11 cellular contexts compared by ENCODE assay signal in the genomic region with DNA sequence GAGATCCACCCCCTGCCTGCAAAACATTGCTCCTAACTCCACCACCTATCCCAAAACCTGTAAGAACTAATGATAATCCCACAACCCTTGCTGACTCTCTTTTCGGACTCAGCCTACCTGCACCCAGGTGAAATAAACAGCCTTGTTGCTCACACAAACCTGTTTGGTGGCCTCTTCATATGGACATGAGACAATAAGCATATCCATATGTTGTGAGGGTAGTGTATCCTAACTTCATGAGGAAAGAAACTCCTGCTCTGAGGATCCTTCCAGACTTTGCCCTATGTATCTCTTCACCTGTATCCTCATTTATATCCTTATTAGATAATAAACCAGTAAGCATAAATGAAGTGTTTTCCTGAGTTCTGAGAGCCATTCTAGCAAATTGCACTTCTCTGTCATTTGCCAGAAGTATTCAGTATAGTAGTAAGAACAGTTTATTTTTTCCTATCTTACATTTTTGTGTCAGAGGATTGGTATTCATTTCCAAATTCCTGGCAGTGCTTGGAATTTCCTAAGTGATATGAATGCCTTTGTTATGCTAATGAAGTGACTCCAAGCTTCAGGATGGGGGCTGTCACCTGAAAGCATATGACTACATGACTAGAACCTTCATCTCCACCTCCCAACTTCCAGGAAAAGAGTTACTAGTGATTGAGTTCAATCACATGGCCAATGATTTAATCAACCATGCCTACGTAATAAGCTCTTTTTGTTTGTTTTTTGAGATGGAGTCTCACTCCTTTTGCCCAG. TPM values are rescaled to one million over a fixed set of nuclear protein-coding genes. Genes with fewer than 3 reads are reported as not detected.
DNase-seq lines count a peak whose midpoint lies in the region; TF ChIP-seq lines count a peak whose summit lies in the region.
"Had no signal": no experiment of that assay in that cellular context is flagged by ENCODE, and none has a peak within 500 bp of the region (broad histone marks: within the 10 kb centered on the region; RNA-seq: fewer than 3 reads in every experiment).

No MANE protein-coding gene starts in this region.

- no peaks in the 10 kb centered on the region for H3K27me3 Mint-ChIP-seq in CD4-positive, alpha-beta memory T cell
- H3K27me3 Mint-ChIP-seq: CD4-positive, CD25-positive, alpha-beta regulatory T cell had no signal

- DNase-seq in AG04449 (ENCODE audit: low read depth, low spot score) (peak; percentile 36), HS-5 (ENCODE audit: low read depth) (peak; percentile 96), brain microvascular endothelial cell (peak; percentile 73), iPS-NIHi11 (ENCODE audit: low spot score) (peak; percentile 37), SKM-1 (lab: John Stamatoyannopoulos, UW; ENCODE audit: unreplicated experiment) (no peak), NCI-H510A (lab: John Stamatoyannopoulos, UW) (no peak), mesenteric fat pad (ENCODE audit: low spot score) (no peak)
- DNase-seq in CD4-positive, alpha-beta memory T cell, result no peak
- DNase-seq: CD4-positive, CD25-positive, alpha-beta regulatory T cell; stomach had no signal

- in situ Hi-C loops in brain microvascular endothelial cell (cut with HindIII; ENCODE audit: low pct_ligation_motif_present, low sequenced_read_pairs), result no loop called here

- no peaks in the 10 kb centered on the region for H3K4me1 ChIP-seq in CD4-positive, alpha-beta memory T cell (ENCODE audit: insufficient read depth, low read length)

- H3K4me1 Mint-ChIP-seq in CD4-positive, alpha-beta memory T cell, result peaks cover 0 to 6% (median 3%) of the 10 kb centered on the region in 4 donors

- peaks cover 0 to 11% (median 7%) of the 10 kb centered on the region in 8 donors for H3K9me3 Mint-ChIP-seq in CD4-positive, alpha-beta memory T cell

- CTCF ChIA-PET in AG04449 (lab: Yijun Ruan, JAX), result interaction anchor here (0.9 to 1.2 kb wide), 2 partner anchors 11 to 36 kb away, joined by 5 read pairs; no protein-coding TSS in a partner anchor
- CTCF ChIA-PET in CD4-positive, alpha-beta memory T cell (lab: Charles Lee; ENCODE audit: partially characterized antibody), result no interaction called here

- H3K36me3 ChIP-seq in brain microvascular endothelial cell (replicated peaks), result no peaks in the 10 kb centered on the region
- no peaks in the 10 kb centered on the region for H3K36me3 ChIP-seq in CD4-positive, alpha-beta memory T cell (ENCODE audit: insufficient read depth, low read length)
- H3K36me3 ChIP-seq: stomach had no signal

- intact Hi-C loops in CD4-positive, alpha-beta memory T cell (cut with micrococcal nuclease), result no loop called here

- H3K9me3 ChIP-seq in CD4-positive, alpha-beta memory T cell (ENCODE audit: control insufficient read depth in 1 of 2, low read length in 2 of 2), result no peaks in the 10 kb centered on the region

- H3K27me3 ChIP-seq in brain microvascular endothelial cell (replicated peaks), result no peaks in the 10 kb centered on the region
- H3K27me3 ChIP-seq in CD4-positive, alpha-beta memory T cell (ENCODE audit: insufficient read depth, low read length), result no peaks in the 10 kb centered on the region
- H3K27me3 ChIP-seq: stomach had no signal

- peak overlapping the region; percentile 25 for H3K27ac ChIP-seq in brain microvascular endothelial cell
- H3K27ac ChIP-seq in CD4-positive, alpha-beta memory T cell (ENCODE audit: low read depth, low read length), result no peak overlapping the region

- TF ChIP-seq CTCF in AG04449 (IDR thresholded peaks at IDR 0.05; ENCODE audit: insufficient read depth, low read length, missing control alignments) (no peak), brain microvascular endothelial cell (IDR thresholded peaks at IDR 0.05; ENCODE audit: low read depth, low read length, missing control alignments) (no peak)

- POLR2A ChIA-PET in AG04449 (lab: Yijun Ruan, JAX), result no interaction called here
- POLR2A ChIA-PET in CD4-positive, alpha-beta memory T cell (lab: Charles Lee; ENCODE audit: partially characterized antibody), result no interaction called here

- peaks cover 10 to 14% of the 10 kb centered on the region in 2 donors for H3K36me3 Mint-ChIP-seq in CD4-positive, alpha-beta memory T cell

- H3K4me3 Mint-ChIP-seq in CD4-positive, alpha-beta memory T cell, result no peak overlapping the region
- H3K4me3 Mint-ChIP-seq: CD4-positive, CD25-positive, alpha-beta regulatory T cell had no signal

- no peak overlapping the region for H3K27ac Mint-ChIP-seq in CD4-positive, alpha-beta memory T cell
- H3K27ac Mint-ChIP-seq: activated T-helper 2 cell treated with anti-CD3 and anti-CD28 coated beads, Interferon-gamma antibody, Interleukin-2, Interleukin-4, amounts not matched to agents 10 μg/mL and 5 μg/mL and 100 μg/mL, durations not matched to agents 14 hours and 24 hours and 36 hours; CD4-positive, CD25-positive, alpha-beta regulatory T cell had no signal

- H3K4me3 ChIP-seq in AG04449 (ENCODE audit: low read depth, low read length) (no peak overlapping the region), brain microvascular endothelial cell (ENCODE audit: low read depth, low read length) (no peak overlapping the region)
- no peak overlapping the region for H3K4me3 ChIP-seq in CD4-positive, alpha-beta memory T cell (ENCODE audit: low read length in 2 of 2)
- H3K4me3 ChIP-seq: stomach had no signal

RNA-seq across cellular contexts. Expression of gene TTBK2, which starts 30.2 kb away (rescaled TPM):
- total RNA-seq in CD4-positive, alpha-beta memory T cell, result 10 to 100 TPM; 27.4 to 28.2 TPM
- 1 to 10 TPM; 9.1 to 9.6 TPM for polyA plus RNA-seq in CD4-positive, alpha-beta memory T cell
- 15.7 TPM for total RNA-seq in mesenteric fat pad

Comparison
In these comparisons a context has a peak if more than half of its experiments do, and no peak if none do; other contexts are left out.
1. DNase-seq: peak in AG04449 (single experiment), HS-5 (single experiment), brain microvascular endothelial cell (single experiment) and iPS-NIHi11 (single experiment); none in SKM-1 (single experiment), CD4-positive, alpha-beta memory T cell (0 of 5), NCI-H510A (single experiment) and mesenteric fat pad (single experiment).